Comparison of ENCODE assay signal across 17 cellular contexts in the genomic region with DNA sequence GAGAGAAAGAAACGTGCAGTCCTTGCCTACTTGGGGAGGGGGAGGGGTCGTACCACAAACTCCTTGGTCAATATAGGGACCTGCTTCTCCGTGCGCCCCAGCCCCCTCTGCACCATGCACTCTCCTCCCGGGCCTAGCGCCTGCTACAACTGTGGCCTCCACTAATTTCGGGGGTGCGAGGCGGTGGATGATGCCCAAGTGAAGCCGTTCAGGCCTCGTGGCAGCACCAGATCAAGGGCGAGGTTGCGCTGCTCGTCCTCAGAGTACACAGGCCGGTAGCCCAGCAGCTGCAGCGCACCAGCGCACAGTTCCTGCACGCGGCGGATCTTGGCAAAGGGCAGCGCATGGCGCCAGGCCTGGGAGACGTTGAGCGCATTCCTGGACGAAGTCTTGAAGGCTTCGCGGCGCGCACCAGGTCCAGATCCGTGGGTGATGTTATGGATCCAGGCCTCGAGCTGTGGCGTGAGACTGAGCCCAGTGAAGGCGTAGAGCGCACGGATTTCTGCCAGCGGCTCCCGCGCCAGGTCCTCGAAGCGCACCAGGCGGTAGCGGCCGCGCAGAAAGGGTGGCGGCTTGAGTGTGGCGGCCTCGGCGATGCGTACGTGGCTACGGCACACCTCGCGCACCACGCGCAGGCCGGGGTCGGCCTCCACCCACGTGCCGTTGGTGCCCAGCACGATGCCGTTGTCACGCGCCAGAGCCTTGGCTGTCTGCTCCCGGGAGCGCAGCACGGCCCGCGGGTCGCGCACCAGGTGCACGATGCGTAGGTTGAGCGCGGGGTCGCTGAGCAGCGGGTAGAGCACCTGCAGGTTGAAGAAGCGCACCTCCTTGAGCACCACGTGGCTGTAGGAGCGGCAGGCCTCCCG. TPM values are rescaled to one million over a fixed set of nuclear protein-coding genes. Genes with fewer than 3 reads are reported as not detected.
DNase-seq lines count a peak whose midpoint lies in the region; ATAC-seq, FAIRE-seq and TF ChIP-seq lines count a peak whose summit lies in the region.
"Had no signal": no experiment of that assay in that cellular context is flagged by ENCODE, and none has a peak within 500 bp of the region (broad histone marks: within the 10 kb centered on the region; RNA-seq: fewer than 3 reads in every experiment).

No MANE protein-coding gene starts in this region.

- peak; percentile 69 for FAIRE-seq in HTR-8/SVneo (lab: Jason Lieb, UNC)
- FAIRE-seq: A204.1, G401.6 had no signal

- TF ChIP-seq CTCF in RWPE1 (conservative IDR thresholded peaks at IDR 0.05; ENCODE audit: low read depth), result no peak

- DNase-seq in HTR-8/SVneo (ENCODE audit: insufficient read length, low spot score) (no peak), RWPE1 (ENCODE audit: low spot score) (no peak), posterior vena cava (ENCODE audit: low spot score) (peak; percentile 66), SKM-1 (lab: John Stamatoyannopoulos, UW; ENCODE audit: unreplicated experiment) (no peak), NCI-H2081 treated with DMSO at 0.1 percent for 48 hours (lab: John Stamatoyannopoulos, UW) (no peak)
- no peak for DNase-seq in activated CD4-positive, alpha-beta T cell treated with anti-CD3 and anti-CD28 coated beads for 1 hour
- DNase-seq: CD4-positive, alpha-beta memory T cell; DMS153; EL; HCEC 1CT; HFFc6; KBM-7 had no signal

- POLR2A ChIA-PET in RWPE1 (lab: Yijun Ruan, JAX; ENCODE audit: low non-redundant PET), result no interaction called here

- no peak for ATAC-seq in GM18858 (IDR thresholded peaks at IDR 0.05; ENCODE audit: unreplicated experiment)

- CTCF ChIA-PET in RWPE1 (lab: Yijun Ruan, JAX), result interaction anchor here (0.6 kb wide), 1 partner anchor 60 kb away, joined by 4 read pairs; no protein-coding TSS in a partner anchor

- peak overlapping the region; percentile 66 for H3K27ac ChIP-seq in RWPE1
- H3K27ac ChIP-seq: C4-2B, HL-60 had no signal

- intact Hi-C loops in posterior vena cava (cut with DNase I), result loop anchor here in 1 of 2 donors (10.0 kb wide), 1 partner anchor 286 kb away; no protein-coding TSS in a partner anchor

RNA-seq across cellular contexts. Expression of gene TMEM170A, which starts 14.2 kb away (rescaled TPM):
- total RNA-seq in posterior vena cava, result 10 to 100 TPM; 14.3 to 16.9 TPM

RNA-seq across cellular contexts. Expression of gene CHST6, which starts 16.5 kb away (rescaled TPM):
- total RNA-seq in posterior vena cava, result 1 to 10 TPM in 1 of 2 donors, under 1 TPM in 1; 0.86 to 1.6 TPM

RNA-seq across cellular contexts. Expression of gene CFDP1, which starts 45.4 kb away (rescaled TPM):
- 10 to 100 TPM; 45.3 to 54.4 TPM for total RNA-seq in posterior vena cava

RNA-seq across cellular contexts. Expression of gene CHST5, which starts 57.2 kb away (rescaled TPM):
- not detected for total RNA-seq in posterior vena cava
- total RNA-seq: CD4-positive, alpha-beta memory T cell; HFFc6 had no signal
